12 cellular contexts compared by ENCODE assay signal in the genomic region with DNA sequence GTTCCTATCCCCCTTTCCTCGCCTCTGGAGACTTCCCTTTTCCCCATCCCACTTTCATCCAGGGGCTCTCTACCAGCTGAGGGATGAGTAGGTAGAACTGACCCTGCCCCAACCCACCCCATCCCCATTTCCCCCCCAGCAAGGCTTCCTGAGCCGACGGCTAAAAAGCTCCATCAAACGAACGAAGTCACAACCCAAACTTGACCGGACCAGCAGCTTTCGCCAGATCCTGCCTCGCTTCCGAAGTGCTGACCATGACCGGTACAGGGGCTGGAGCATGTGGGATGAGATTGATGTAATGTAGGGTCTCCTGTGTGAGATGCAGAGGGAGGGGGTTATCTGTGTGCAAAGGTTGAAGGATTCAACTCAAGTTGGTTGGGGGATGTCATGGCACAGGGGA. TPM values are rescaled to one million over a fixed set of nuclear protein-coding genes. Genes with fewer than 3 reads are reported as not detected.
DNase-seq lines count a peak whose midpoint lies in the region; ATAC-seq lines count a peak whose summit lies in the region.
"Had no signal": no experiment of that assay in that cellular context is flagged by ENCODE, and none has a peak within 500 bp of the region (broad histone marks: within the 10 kb centered on the region; RNA-seq: fewer than 3 reads in every experiment).

No MANE protein-coding gene starts in this region.

- H3K27me3 ChIP-seq in iPS DF 6.9 (ENCODE audit: control insufficient read depth, insufficient read depth, low read length) = no peaks in the 10 kb centered on the region

- peaks cover 51% of the 10 kb centered on the region for H3K4me1 Mint-ChIP-seq in activated T-cell treated with anti-CD3 and anti-CD28 coated beads, Interleukin-2, amount 50 U/mL, for 4 hours (ENCODE audit: low read depth)
- H3K4me1 Mint-ChIP-seq in T-cell = peaks cover 51 to 59% (median 57%) of the 10 kb centered on the region in 3 donors
- peaks cover 55 to 64% of the 10 kb centered on the region in 2 donors for H3K4me1 Mint-ChIP-seq in stimulated activated naive B cell treated with anti-CD40 and anti-IgM and Interleukin-4, amounts not matched to agents 10 μg/mL and 1 μg/mL and 100 μg/mL, for 72 hours

- H3K4me3 Mint-ChIP-seq in activated T-cell treated with anti-CD3 and anti-CD28 coated beads, Interleukin-2, amount 50 U/mL, for 4 hours = peak overlapping the region; percentile 48
- peak overlapping the region; percentile 53 to 97 (median 66) for H3K4me3 Mint-ChIP-seq in T-cell
- H3K4me3 Mint-ChIP-seq in stimulated activated naive B cell treated with anti-CD40 and anti-IgM and Interleukin-4, amounts not matched to agents 10 μg/mL and 1 μg/mL and 100 μg/mL, for 72 hours = peak overlapping the region; percentile 83 to 84

- no CpG with 5 or more reads among the region's 10 CpGs for WGBS in iPS DF 6.9 (ENCODE audit: insufficient coverage, insufficient read length)

- H3K27ac Mint-ChIP-seq in T-cell = peak overlapping the region; percentile 71 to 83
- H3K27ac Mint-ChIP-seq in stimulated activated naive B cell treated with anti-CD40 and anti-IgM and Interleukin-4, amounts not matched to agents 10 μg/mL and 1 μg/mL and 100 μg/mL, for 72 hours = peak overlapping the region; percentile 9

- CTCF ChIA-PET in T-cell (lab: Charles Lee) = no interaction called here

- H3K4me3 ChIP-seq in iPS DF 6.9 (ENCODE audit: low read length) = no peak overlapping the region; the same call in 1 of the 2 replicates

- no peak for ATAC-seq in activated T-cell treated with anti-CD3 and anti-CD28 coated beads, Interleukin-2, amount 50 U/mL, for 4 hours
- ATAC-seq in T-cell (replicated peaks in 1 of 4) = no peak
- ATAC-seq in stimulated activated naive B cell treated with anti-CD40 and anti-IgM and Interleukin-4, amounts not matched to agents 10 μg/mL and 1 μg/mL and 100 μg/mL, for 72 hours (replicated peaks) = no peak

- peak overlapping the region; percentile 31 for H3K27ac ChIP-seq in iPS DF 6.9 (ENCODE audit: low read length)
- H3K27ac ChIP-seq: SK-N-MC had no signal

- H3K9me3 Mint-ChIP-seq in activated T-cell treated with anti-CD3 and anti-CD28 coated beads, Interleukin-2, amount 50 U/mL, for 4 hours = no peaks in the 10 kb centered on the region
- no peaks in the 10 kb centered on the region for H3K9me3 Mint-ChIP-seq in T-cell
- no peaks in the 10 kb centered on the region for H3K9me3 Mint-ChIP-seq in stimulated activated naive B cell treated with anti-CD40 and anti-IgM and Interleukin-4, amounts not matched to agents 10 μg/mL and 1 μg/mL and 100 μg/mL, for 72 hours

- no peaks in the 10 kb centered on the region for H3K27me3 Mint-ChIP-seq in activated T-cell treated with anti-CD3 and anti-CD28 coated beads, Interleukin-2, amount 50 U/mL, for 4 hours (ENCODE audit: low read depth)
- H3K27me3 Mint-ChIP-seq in T-cell = no peaks in the 10 kb centered on the region
- no peaks in the 10 kb centered on the region for H3K27me3 Mint-ChIP-seq in stimulated activated naive B cell treated with anti-CD40 and anti-IgM and Interleukin-4, amounts not matched to agents 10 μg/mL and 1 μg/mL and 100 μg/mL, for 72 hours

- no peak for DNase-seq in activated T-cell treated with anti-CD3 and anti-CD28 coated beads, Interleukin-2, amount 50 U/mL, for 4 hours
- no peak for DNase-seq in activated T-cell treated with anti-CD3 and anti-CD28 coated beads, Interleukin-2, amount 50 U/mL, for 1 hour
- DNase-seq in T-cell (no peak), iPS DF 6.9 (ENCODE audit: low read depth, low spot score) (no peak), NCI-H146 (lab: John Stamatoyannopoulos, UW) (no peak), COLO668 (lab: John Stamatoyannopoulos, UW; ENCODE audit: unreplicated experiment) (no peak)
- no peak for DNase-seq in stimulated activated naive B cell treated with anti-CD40 and anti-IgM and Interleukin-4, amounts not matched to agents 10 μg/mL and 1 μg/mL and 100 μg/mL, for 72 hours
- DNase-seq in stimulated activated CD4-positive, alpha-beta T cell treated with anti-CD3 and anti-CD28 coated beads, Interleukin-15, amount 100 ng/mL, for 24 hours = no peak
- DNase-seq: activated CD8-positive, alpha-beta memory T cell treated with anti-CD3 and anti-CD28 coated beads for 24 hours; NCI-H1092; retina had no signal

- H3K4me1 ChIP-seq in iPS DF 6.9 (ENCODE audit: control insufficient read depth, insufficient read depth, low read length) = peaks cover 16% of the 10 kb centered on the region

- peaks cover 15% of the 10 kb centered on the region for H3K36me3 ChIP-seq in iPS DF 6.9 (ENCODE audit: control insufficient read depth, insufficient read depth, low read length)

- H3K36me3 Mint-ChIP-seq in activated T-cell treated with anti-CD3 and anti-CD28 coated beads, Interleukin-2, amount 50 U/mL, for 4 hours (ENCODE audit: insufficient read depth) = peaks cover 4% of the 10 kb centered on the region
- peaks cover 30% of the 10 kb centered on the region for H3K36me3 Mint-ChIP-seq in T-cell
- H3K36me3 Mint-ChIP-seq in stimulated activated naive B cell treated with anti-CD40 and anti-IgM and Interleukin-4, amounts not matched to agents 10 μg/mL and 1 μg/mL and 100 μg/mL, for 72 hours = peaks cover 15 to 35% of the 10 kb centered on the region in 2 donors

- no peaks in the 10 kb centered on the region for H3K9me3 ChIP-seq in iPS DF 6.9 (ENCODE audit: control insufficient read depth, insufficient read depth, low read length)

- POLR2A ChIA-PET in T-cell (lab: Charles Lee) = no interaction called here

RNA-seq across cellular contexts. Expression of a gene that starts 12.7 kb away (rescaled TPM):
- total RNA-seq in activated T-cell treated with anti-CD3 and anti-CD28 coated beads, Interleukin-2, amount 50 U/mL, for 4 hours = 10 to 100 TPM; 18.6 to 23.4 (median 20.2) TPM
- 100 to 1,000 TPM in 1 of 5 donors, 10 to 100 TPM in 4; 51.2 to 111 (median 64.5) TPM for total RNA-seq in T-cell

RNA-seq across cellular contexts. Expression of a gene that starts 14.6 kb away (rescaled TPM):
- total RNA-seq in activated T-cell treated with anti-CD3 and anti-CD28 coated beads, Interleukin-2, amount 50 U/mL, for 4 hours = 10 to 100 TPM; 76.6 to 84.5 (median 79.2) TPM
- 100 to 1,000 TPM; 169 to 184 (median 176) TPM for total RNA-seq in T-cell

RNA-seq across cellular contexts. Expression of a gene that starts 21.7 kb away (rescaled TPM):
- 10 to 100 TPM; 24.4 to 29.4 (median 26.8) TPM for total RNA-seq in activated T-cell treated with anti-CD3 and anti-CD28 coated beads, Interleukin-2, amount 50 U/mL, for 4 hours
- 100 to 1,000 TPM; 169 to 372 (median 175) TPM for total RNA-seq in T-cell

RNA-seq across cellular contexts. Expression of a gene that starts 21.8 kb away (rescaled TPM):
- 10 to 100 TPM; 22.9 to 23.4 (median 22.9) TPM for total RNA-seq in activated T-cell treated with anti-CD3 and anti-CD28 coated beads, Interleukin-2, amount 50 U/mL, for 4 hours
- 10 to 100 TPM in 3 of 5 donors, 1 to 10 TPM in 2; 3.9 to 12.6 (median 11.1) TPM for total RNA-seq in T-cell

RNA-seq across cellular contexts. Expression of a gene that starts 40.9 kb away (rescaled TPM):
- total RNA-seq in activated T-cell treated with anti-CD3 and anti-CD28 coated beads, Interleukin-2, amount 50 U/mL, for 4 hours = 1 to 10 TPM; 7.3 to 8.3 (median 7.4) TPM
- 1 to 10 TPM; 1.1 to 2.9 (median 1.8) TPM for total RNA-seq in T-cell

Comparison
In these comparisons a context has a peak if more than half of its experiments do, and no peak if none do; other contexts are left out.
1. RNA of a gene that starts 21.7 kb away (total RNA-seq): 169 to 372 TPM in T-cell; 24.4 to 29.4 TPM in activated T-cell treated with anti-CD3 and anti-CD28 coated beads, Interleukin-2, amount 50 U/mL, for 4 hours; every median in the first group is over 4 times any median in the second.
2. Peak in every context shown above with its lines, with median percentiles within 50 percentile points of each other: H3K4me3 Mint-ChIP-seq.